ENCODE assay signal across 1 cellular context in genomic region chr2:174484573-174484972, GRCh38.
TF ChIP-seq lines count a peak whose summit lies in the region.

No MANE protein-coding gene starts in this region.

TF ChIP-seq in endothelial cell of umbilical vein, 7 proteins besides CTCF, POLR2A, EP300 and RAD21:
- no peak for TF ChIP-seq POLR2AphosphoS5 (IDR thresholded peaks at IDR 0.05; ENCODE audit: insufficient read depth, low read depth, low read length)
- no peak for TF ChIP-seq MYC (IDR thresholded peaks at IDR 0.05; ENCODE audit: low read depth, low read length)
- TF ChIP-seq EZH2 (IDR thresholded peaks at IDR 0.05; ENCODE audit: borderline replicate concordance, low read depth, low read length, severe bottlenecking): no peak
- no peak for TF ChIP-seq FOS (IDR thresholded peaks at IDR 0.05; ENCODE audit: borderline replicate concordance, insufficient read depth, low read length)
